Comparison of ENCODE assay signal across 34 cellular contexts in the genomic region with DNA sequence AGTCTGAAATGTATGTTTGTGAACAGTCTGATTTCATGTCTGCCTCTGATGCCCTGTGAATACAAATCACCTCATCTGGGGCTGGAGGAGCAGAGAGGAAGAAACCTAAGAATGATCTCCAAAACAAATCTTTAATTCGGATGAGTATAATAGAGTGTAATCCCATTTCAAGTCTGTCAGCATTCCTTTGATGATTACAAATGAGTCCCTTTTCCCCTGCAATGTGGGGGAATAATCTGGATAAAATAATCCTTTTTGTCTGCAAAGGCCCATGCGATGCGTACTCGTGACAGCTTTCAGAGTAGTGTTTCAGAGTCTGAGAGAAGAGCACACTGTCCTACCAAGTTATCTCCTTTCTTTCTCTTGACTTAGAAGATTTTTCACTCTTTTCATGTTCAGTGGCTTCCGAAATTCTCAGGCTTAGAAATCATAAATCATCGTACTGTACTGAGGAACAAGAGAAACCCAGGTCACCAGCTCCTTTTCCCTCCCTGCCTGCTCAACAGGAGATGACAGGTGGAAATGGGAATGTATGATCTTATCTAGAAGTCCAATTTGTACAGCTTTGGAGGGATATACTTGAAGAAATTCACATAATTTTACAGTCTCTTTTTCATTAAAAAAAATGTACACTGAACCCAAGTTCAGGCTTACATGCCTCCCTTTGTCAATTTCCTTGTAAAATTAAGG. TPM values are rescaled to one million over a fixed set of nuclear protein-coding genes. Genes with fewer than 3 reads are reported as not detected.
DNase-seq lines count a peak whose midpoint lies in the region; ATAC-seq and TF ChIP-seq lines count a peak whose summit lies in the region.
"Had no signal": no experiment of that assay in that cellular context is flagged by ENCODE, and none has a peak within 500 bp of the region (broad histone marks: within the 10 kb centered on the region; RNA-seq: fewer than 3 reads in every experiment).

No MANE protein-coding gene starts in this region.

- peaks cover 13% of the 10 kb centered on the region for H3K36me3 Mint-ChIP-seq in brain
- H3K36me3 Mint-ChIP-seq in activated CD4-positive, alpha-beta memory T cell treated with anti-CD3 and anti-CD28 coated beads for 36 hours = peaks cover 2% of the 10 kb centered on the region
- peaks cover 2% of the 10 kb centered on the region for H3K36me3 Mint-ChIP-seq in activated CD4-positive, alpha-beta T cell treated with anti-CD3 and anti-CD28 coated beads, Interleukin-2, amount 10 ng/mL, durations not matched to agents 24 days and 14 days (ENCODE audit: low read depth)

- BruUV-seq in PC-3 (replicated peaks; lab: Mats Ljungman, UMichigan) = no TSS peak

- H3F3A ChIP-seq in PC-3 (ENCODE audit: low read length, unreplicated experiment) = peaks cover 11% of the 10 kb centered on the region

- intact Hi-C loops in PC-3 (cut with micrococcal nuclease) = no loop called here
- intact Hi-C loops in activated CD4-positive, alpha-beta memory T cell treated with anti-CD3 and anti-CD28 coated beads for 36 hours (cut with micrococcal nuclease) = no loop called here
- intact Hi-C loops in activated CD4-positive, alpha-beta T cell treated with anti-CD3 and anti-CD28 coated beads, Interleukin-2, amount 10 ng/mL, durations not matched to agents 24 days and 14 days (cut with micrococcal nuclease) = no loop called here

- no peaks in the 10 kb centered on the region for H4K20me1 ChIP-seq in PC-3 (ENCODE audit: low read length)

- H3K9me3 Mint-ChIP-seq in brain = peaks cover 6 to 26% (median 14%) of the 10 kb centered on the region in 5 experiments
- peaks cover 2% of the 10 kb centered on the region for H3K9me3 Mint-ChIP-seq in activated CD4-positive, alpha-beta memory T cell treated with anti-CD3 and anti-CD28 coated beads for 36 hours
- no peaks in the 10 kb centered on the region for H3K9me3 Mint-ChIP-seq in activated CD4-positive, alpha-beta T cell treated with anti-CD3 and anti-CD28 coated beads, Interleukin-2, amount 10 ng/mL, durations not matched to agents 24 days and 14 days
- H3K9me3 Mint-ChIP-seq: T-helper 1 cell treated with Interleukin-12 subunit alpha and Interleukin-12 subunit beta and Interleukin-4 antibody, amounts not matched to agents 30 μg/mL and 1 μg/mL, for 36 hours had no signal

- no peak overlapping the region for H3K9ac ChIP-seq in PC-3 (ENCODE audit: low read length)

- peak; percentile 15 for DNase-seq in EH (ENCODE audit: low read depth)
- DNase-seq in PC-3 = peak; percentile 56
- DNase-seq in midbrain (lab: John Stamatoyannopoulos, UW) = peak; percentile 23
- DNase-seq in activated CD4-positive, alpha-beta memory T cell treated with anti-CD3 and anti-CD28 coated beads for 36 hours = no peak
- DNase-seq in activated gamma-delta T cell (lab: John Stamatoyannopoulos, UW) = no peak
- no peak for DNase-seq in activated CD4-positive, alpha-beta T cell treated with anti-CD3 and anti-CD28 coated beads, Interleukin-2, amount 10 ng/mL, durations not matched to agents 24 days and 14 days
- DNase-seq in SIG-M5 (lab: John Stamatoyannopoulos, UW) = no peak
- DNase-seq: activated CD4-positive, alpha-beta T cell treated with anti-CD3 and anti-CD28 coated beads, Interleukin-2, amount 50 U/mL, for 48 hours; activated naive CD4-positive, alpha-beta T cell treated with Interleukin-2 at 50 U/mL for 16 hours; activated T-cell treated with anti-CD3 and anti-CD28 coated beads, Interleukin-2, amount 50 U/mL, for 72 hours; body of pancreas; CD8-positive, alpha-beta memory T cell; DMS 273 treated with DMSO at 0.1 percent for 48 hours; hippocampal formation; KG1; left cardiac atrium; MM.1S; NCI-H1436; NCI-H2081 treated with DMSO at 0.1 percent for 48 hours; NCI-H345; NCI-H774; nephron progenitor cell; pancreas; RPMI8226; stimulated activated CD8-positive, alpha-beta memory T cell treated with anti-CD3 and anti-CD28 coated beads, Interleukin-4, amount 100 ng/mL, for 48 hours; tibial artery had no signal

- peaks cover 21% of the 10 kb centered on the region for H3K27me3 Mint-ChIP-seq in brain
- H3K27me3 Mint-ChIP-seq in activated CD4-positive, alpha-beta memory T cell treated with anti-CD3 and anti-CD28 coated beads for 36 hours = no peaks in the 10 kb centered on the region
- no peaks in the 10 kb centered on the region for H3K27me3 Mint-ChIP-seq in activated CD4-positive, alpha-beta T cell treated with anti-CD3 and anti-CD28 coated beads, Interleukin-2, amount 10 ng/mL, durations not matched to agents 24 days and 14 days
- H3K27me3 Mint-ChIP-seq: CD8-positive, alpha-beta memory T cell had no signal

- H2AFZ ChIP-seq in PC-3 (ENCODE audit: low read length) = no peak overlapping the region

- CTCF ChIA-PET in PC-3 (lab: Charles Lee) = interaction anchor here (0.6 kb wide), 2 partner anchors 31 to 347 kb away, joined by 3 read pairs; partner anchors contain the start of gene PAXBP1
- CTCF ChIA-PET in activated CD4-positive, alpha-beta memory T cell treated with anti-CD3 and anti-CD28 coated beads for 36 hours (lab: Charles Lee) = interaction anchor here (1.4 kb wide), 1 partner anchor 145 kb away, joined by 5 read pairs; no protein-coding TSS in a partner anchor

- H3K9me3 ChIP-seq in PC-3 (ENCODE audit: low read length) = no peaks in the 10 kb centered on the region
- H3K9me3 ChIP-seq: body of pancreas, pancreas had no signal

- no peaks in the 10 kb centered on the region for H3K27me3 ChIP-seq in PC-3 (ENCODE audit: low read length)
- H3K27me3 ChIP-seq: body of pancreas, gastroesophageal sphincter, pancreas, right atrium auricular region, tibial artery had no signal

- H3K4me1 Mint-ChIP-seq in brain = peaks cover 14% of the 10 kb centered on the region
- no peaks in the 10 kb centered on the region for H3K4me1 Mint-ChIP-seq in activated CD4-positive, alpha-beta memory T cell treated with anti-CD3 and anti-CD28 coated beads for 36 hours (ENCODE audit: low read depth)
- no peaks in the 10 kb centered on the region for H3K4me1 Mint-ChIP-seq in activated CD4-positive, alpha-beta T cell treated with anti-CD3 and anti-CD28 coated beads, Interleukin-2, amount 10 ng/mL, durations not matched to agents 24 days and 14 days

- no peak for ATAC-seq in PC-3
- ATAC-seq: activated CD4-positive, CD25-positive, alpha-beta regulatory T cell treated with anti-CD3 and anti-CD28 coated beads, Interleukin-2, amount 50 U/mL, for 24 hours; activated T-cell treated with anti-CD3 and anti-CD28 coated beads, Interleukin-2, amount 50 U/mL, for 72 hours; body of pancreas; gastroesophageal sphincter; GM12878 had no signal

- no peak for TF ChIP-seq CTCF in PC-3 (conservative IDR thresholded peaks at IDR 0.05; ENCODE audit: low read depth, low read length)
- TF ChIP-seq CTCF in brain (conservative IDR thresholded peaks at IDR 0.05) = no peak

- H3K27ac ChIP-seq in PC-3 (ENCODE audit: low read length) = peak overlapping the region; percentile 43
- H3K27ac ChIP-seq: body of pancreas, gastroesophageal sphincter, pancreas, right atrium auricular region, SK-N-MC, tibial artery had no signal

- H3K4me3 Mint-ChIP-seq in brain = no peak overlapping the region
- no peak overlapping the region for H3K4me3 Mint-ChIP-seq in activated CD4-positive, alpha-beta memory T cell treated with anti-CD3 and anti-CD28 coated beads for 36 hours
- H3K4me3 Mint-ChIP-seq in activated CD4-positive, alpha-beta T cell treated with anti-CD3 and anti-CD28 coated beads, Interleukin-2, amount 10 ng/mL, durations not matched to agents 24 days and 14 days = no peak overlapping the region
- H3K4me3 Mint-ChIP-seq: activated T-cell treated with anti-CD3 and anti-CD28 coated beads, Interleukin-2, amount 50 U/mL, for 72 hours; CD8-positive, alpha-beta memory T cell; nephron progenitor cell; T-helper 1 cell treated with Interleukin-12 subunit alpha and Interleukin-12 subunit beta and Interleukin-4 antibody, amounts not matched to agents 30 μg/mL and 1 μg/mL, for 36 hours had no signal

- H3K4me1 ChIP-seq in PC-3 (ENCODE audit: insufficient read depth, low read length) = peaks cover 59% of the 10 kb centered on the region
- H3K4me1 ChIP-seq: pancreas had no signal

- H3K36me3 ChIP-seq in PC-3 (ENCODE audit: low read depth, low read length) = no peaks in the 10 kb centered on the region
- H3K36me3 ChIP-seq: pancreas, right atrium auricular region, tibial artery had no signal

- peak overlapping the region; percentile 1 for H3K4me3 ChIP-seq in PC-3 (ENCODE audit: low read length)
- H3K4me3 ChIP-seq: body of pancreas, gastroesophageal sphincter, GM12878, lung, pancreas, right atrium auricular region, SK-N-MC, tibial artery had no signal

- POLR2A ChIA-PET in PC-3 (lab: Charles Lee; ENCODE audit: unreplicated experiment) = no interaction called here
- POLR2A ChIA-PET in activated CD4-positive, alpha-beta memory T cell treated with anti-CD3 and anti-CD28 coated beads for 36 hours (lab: Charles Lee) = no interaction called here

- peak overlapping the region; percentile 42 for H3K4me2 ChIP-seq in PC-3 (ENCODE audit: low read length)

- peak overlapping the region in 3 of 5 experiments; percentile 19 to 81 (median 28) for H3K27ac Mint-ChIP-seq in brain
- no peak overlapping the region for H3K27ac Mint-ChIP-seq in activated CD4-positive, alpha-beta memory T cell treated with anti-CD3 and anti-CD28 coated beads for 36 hours
- H3K27ac Mint-ChIP-seq in activated CD4-positive, alpha-beta T cell treated with anti-CD3 and anti-CD28 coated beads, Interleukin-2, amount 10 ng/mL, durations not matched to agents 24 days and 14 days = no peak overlapping the region
- H3K27ac Mint-ChIP-seq: activated T-cell treated with anti-CD3 and anti-CD28 coated beads, Interleukin-2, amount 50 U/mL, for 72 hours; nephron progenitor cell; T-helper 1 cell treated with Interleukin-12 subunit alpha and Interleukin-12 subunit beta and Interleukin-4 antibody, amounts not matched to agents 30 μg/mL and 1 μg/mL, for 36 hours had no signal

- H3K9me2 ChIP-seq in PC-3 (replicated peaks; ENCODE audit: low read length) = no peaks in the 10 kb centered on the region

- H3K79me2 ChIP-seq in PC-3 (ENCODE audit: low read length) = peaks cover 30% of the 10 kb centered on the region

RNA-seq across cellular contexts. Expression of gene EVA1C, which starts 11.5 kb away (rescaled TPM):
- 16.1 and 17.5 TPM in 2 replicates for total RNA-seq in PC-3 (2014; rRNA removed)
- 14.1 TPM for polyA plus RNA-seq in brain (ENCODE audit: insufficient read depth, low read depth, low replicate concordance)
- 1 to 10 TPM; 9.3 to 9.6 TPM for total RNA-seq in activated CD4-positive, alpha-beta memory T cell treated with anti-CD3 and anti-CD28 coated beads for 36 hours
- total RNA-seq in activated CD4-positive, alpha-beta T cell treated with anti-CD3 and anti-CD28 coated beads, Interleukin-2, amount 10 ng/mL, durations not matched to agents 24 days and 14 days = 6.0 and 8.2 TPM in 2 replicates
- total RNA-seq: GM12878 had no signal

RNA-seq across cellular contexts. Expression of gene URB1, which starts 31.2 kb away (rescaled TPM):
- 27.8 and 36.3 TPM in 2 replicates for total RNA-seq in PC-3 (2014; rRNA removed)
- 8.1 TPM for polyA plus RNA-seq in brain (ENCODE audit: insufficient read depth, low read depth, low replicate concordance)
- 10 to 100 TPM; 21.5 to 23.4 TPM for total RNA-seq in activated CD4-positive, alpha-beta memory T cell treated with anti-CD3 and anti-CD28 coated beads for 36 hours
- total RNA-seq in activated CD4-positive, alpha-beta T cell treated with anti-CD3 and anti-CD28 coated beads, Interleukin-2, amount 10 ng/mL, durations not matched to agents 24 days and 14 days = 39.2 and 41.7 TPM in 2 replicates

Comparison
In these comparisons a context has a peak if more than half of its experiments do, and no peak if none do; other contexts are left out.
1. DNase-seq: peak in EH (single experiment), PC-3 (single experiment) and midbrain (single experiment); none in activated CD4-positive, alpha-beta memory T cell treated with anti-CD3 and anti-CD28 coated beads for 36 hours (single experiment), activated gamma-delta T cell (single experiment), activated CD4-positive, alpha-beta T cell treated with anti-CD3 and anti-CD28 coated beads, Interleukin-2, amount 10 ng/mL, durations not matched to agents 24 days and 14 days (single experiment) and SIG-M5 (single experiment).
2. H3K27ac Mint-ChIP-seq: peak in brain (3 of 5); none in activated CD4-positive, alpha-beta memory T cell treated with anti-CD3 and anti-CD28 coated beads for 36 hours (single experiment) and activated CD4-positive, alpha-beta T cell treated with anti-CD3 and anti-CD28 coated beads, Interleukin-2, amount 10 ng/mL, durations not matched to agents 24 days and 14 days (single experiment).